ENCODE assay signal across 8 cellular contexts in genomic region chr19:13905634-13906524, GRCh38. TPM values are rescaled to one million over a fixed set of nuclear protein-coding genes. Genes with fewer than 3 reads are reported as not detected.
DNase-seq lines count a peak whose midpoint lies in the region; ATAC-seq and TF ChIP-seq lines count a peak whose summit lies in the region.

BRME1 (minus strand) TSS chr19:13906117; CDS start chr19:13904892, 1,225 bp downstream.
CC2D1A (plus strand) TSS chr19:13906201; CDS start chr19:13906442, 241 bp downstream.

- H3K4me1 ChIP-seq in ectodermal cell (ENCODE audit: control insufficient read depth, insufficient read depth, low read length): no peaks in the 10 kb centered on the region

- H3K4me3 Mint-ChIP-seq in activated CD8-positive, alpha-beta T cell treated with anti-CD3 and anti-CD28 coated beads for 36 hours: peak within 1 kb of the TSS; percentile 74

- POLR2A ChIA-PET in activated CD8-positive, alpha-beta T cell treated with anti-CD3 and anti-CD28 coated beads for 36 hours (lab: Charles Lee): interaction anchor here (1.0 to 1.1 kb wide), 2 partner anchors 24 to 25 kb away, joined by 3 to 4 read pairs; no protein-coding TSS in a partner anchor

- CTCF ChIA-PET in activated CD8-positive, alpha-beta T cell treated with anti-CD3 and anti-CD28 coated beads for 36 hours (lab: Charles Lee): interaction anchor here (1.1 kb wide), 1 partner anchor 167 kb away, joined by 3 read pairs; the partner anchor contains the start of gene MISP3

- peak within 1 kb of the TSS; percentile 72 for H3K4me3 ChIP-seq in ectodermal cell (ENCODE audit: insufficient read depth, low read depth, low read length)

- intact Hi-C loops in activated CD8-positive, alpha-beta T cell treated with anti-CD3 and anti-CD28 coated beads for 36 hours (cut with micrococcal nuclease): no loop called here

- H3K4me1 Mint-ChIP-seq in activated CD8-positive, alpha-beta T cell treated with anti-CD3 and anti-CD28 coated beads for 36 hours (ENCODE audit: low read depth): peaks cover 18% of the 10 kb centered on the region

- TF ChIP-seq CTCF in activated CD8-positive, alpha-beta T cell treated with anti-CD3 and anti-CD28 coated beads for 36 hours (IDR thresholded peaks at IDR 0.05): no peak

- peak within 1 kb of the TSS; percentile 92 for H3K27ac Mint-ChIP-seq in activated CD8-positive, alpha-beta T cell treated with anti-CD3 and anti-CD28 coated beads for 36 hours

- no peaks in the 10 kb centered on the region for H3K9me3 Mint-ChIP-seq in activated CD8-positive, alpha-beta T cell treated with anti-CD3 and anti-CD28 coated beads for 36 hours

- no peak within 1 kb of the TSS for H3K27ac ChIP-seq in ectodermal cell (ENCODE audit: insufficient read depth, low read depth, low read length, poor library complexity, severe bottlenecking)

- DNase-seq in C1 segment of cervical spinal cord (lab: John Stamatoyannopoulos, UW) (peak; percentile 21 to 92 (median 81)), NCI-H82 treated with DMSO at 0.1 percent for 48 hours (lab: John Stamatoyannopoulos, UW; ENCODE audit: unreplicated experiment) (peak; percentile 87), lung microvascular endothelial cell (ENCODE audit: low read depth in 2 of 2) (peak; percentile 83 to 89)
- peak; percentile 98 for DNase-seq in activated CD8-positive, alpha-beta T cell treated with anti-CD3 and anti-CD28 coated beads for 36 hours
- DNase-seq in stimulated activated CD4-positive, alpha-beta T cell treated with anti-CD3 and anti-CD28 coated beads, TNF-alpha, amount 100 ng/mL, for 4 hours (ENCODE audit: low read depth in 3 of 3): peak; percentile 90 to 93 (median 91)

- H3K9me3 ChIP-seq in ectodermal cell (ENCODE audit: control insufficient read depth, low read length): no peaks in the 10 kb centered on the region

- H3K36me3 Mint-ChIP-seq in activated CD8-positive, alpha-beta T cell treated with anti-CD3 and anti-CD28 coated beads for 36 hours (ENCODE audit: low read depth): peaks cover 13% of the 10 kb centered on the region

- peaks cover 9% of the 10 kb centered on the region for H3K27me3 ChIP-seq in ectodermal cell (ENCODE audit: control insufficient read depth, insufficient read depth, low read length, poor library complexity, severe bottlenecking)

- H3K36me3 ChIP-seq in ectodermal cell (ENCODE audit: control insufficient read depth, insufficient read depth, low read length): no peaks in the 10 kb centered on the region

- 14% methylated on average over 87 of the region's 87 CpGs for WGBS in ectodermal cell, 2 experiments

- ATAC-seq in GM19351 (IDR thresholded peaks at IDR 0.05; ENCODE audit: unreplicated experiment): peak; percentile 78
- ATAC-seq in HG03571 (IDR thresholded peaks at IDR 0.05; ENCODE audit: unreplicated experiment): peak; percentile 83
- ATAC-seq in activated CD8-positive, alpha-beta T cell treated with anti-CD3 and anti-CD28 coated beads for 36 hours: peak; percentile 98

- no peaks in the 10 kb centered on the region for H3K27me3 Mint-ChIP-seq in activated CD8-positive, alpha-beta T cell treated with anti-CD3 and anti-CD28 coated beads for 36 hours

RNA-seq across cellular contexts. Expression of gene BRME1, which starts in this region (rescaled TPM):
- total RNA-seq in activated CD8-positive, alpha-beta T cell treated with anti-CD3 and anti-CD28 coated beads for 36 hours: 1 to 10 TPM; 3.6 to 5.2 TPM
- 5.8 TPM for polyA plus RNA-seq in ectodermal cell (2013, experiment 1 of 4)
- polyA plus RNA-seq in ectodermal cell (2013, experiment 2 of 4): 4.4 TPM
- 2.7 TPM for polyA plus RNA-seq in ectodermal cell (2013, experiment 3 of 4)
- 2.4 TPM for polyA plus RNA-seq in ectodermal cell (2013, experiment 4 of 4)
- under 0.01 and 0.20 TPM in 2 replicates for total RNA-seq in lung microvascular endothelial cell

RNA-seq across cellular contexts. Expression of gene CC2D1A, which starts in this region (rescaled TPM):
- total RNA-seq in activated CD8-positive, alpha-beta T cell treated with anti-CD3 and anti-CD28 coated beads for 36 hours: 10 to 100 TPM; 22.4 to 23.8 TPM
- polyA plus RNA-seq in ectodermal cell (2013, experiment 1 of 4): 33.5 TPM
- 23.8 TPM for polyA plus RNA-seq in ectodermal cell (2013, experiment 2 of 4)
- polyA plus RNA-seq in ectodermal cell (2013, experiment 3 of 4): 23.9 TPM
- 25.9 TPM for polyA plus RNA-seq in ectodermal cell (2013, experiment 4 of 4)
- 3.3 and 3.8 TPM in 2 replicates for total RNA-seq in lung microvascular endothelial cell
